ENCODE assay signal across 8 cellular contexts in the genomic region with DNA sequence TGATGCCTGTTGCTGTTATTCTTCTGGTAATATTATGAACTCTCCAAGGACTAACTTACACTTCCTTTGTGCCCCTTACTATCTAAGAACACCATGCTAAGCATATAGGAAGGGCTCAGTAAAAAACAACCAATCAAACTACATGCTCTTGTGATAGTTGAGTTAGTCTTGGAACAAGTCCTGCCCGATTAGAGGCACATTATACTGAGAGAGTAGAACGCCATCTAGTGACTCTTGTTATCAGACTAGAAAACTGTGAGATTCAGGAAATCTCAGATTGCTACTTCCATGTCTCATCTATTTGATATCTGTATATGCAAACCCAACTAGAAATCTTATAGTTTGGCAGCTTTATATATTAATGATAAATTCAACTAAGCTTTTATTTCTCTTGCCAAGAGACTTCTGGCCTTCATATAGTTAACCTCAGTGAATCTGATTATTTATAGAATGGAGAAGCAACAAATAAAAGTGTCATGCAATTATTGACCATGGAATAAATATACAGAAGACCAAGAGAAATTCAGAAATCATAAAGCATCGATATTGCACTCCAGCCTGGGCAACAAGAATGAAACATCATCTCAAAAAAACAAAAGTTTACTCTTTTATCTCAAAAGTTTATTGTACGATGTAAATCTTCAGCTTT. TPM values are rescaled to one million over a fixed set of nuclear protein-coding genes. Genes with fewer than 3 reads are reported as not detected.
DNase-seq lines count a peak whose midpoint lies in the region; ATAC-seq and TF ChIP-seq lines count a peak whose summit lies in the region.

No MANE protein-coding gene starts in this region.

- no peaks in the 10 kb centered on the region for H3K36me3 Mint-ChIP-seq in WTC11

- H3K27ac Mint-ChIP-seq in WTC11 = no peak overlapping the region

- intact Hi-C loops in posterior vena cava (cut with DNase I) = no loop called here

- peaks cover 4% of the 10 kb centered on the region for H3K27me3 Mint-ChIP-seq in WTC11 (ENCODE audit: low read depth)

- CTCF ChIA-PET in WTC11 (lab: Charles Lee) = interaction anchor here (1.0 to 2.3 kb wide), 5 partner anchors 48 to 436 kb away, joined by 3 to 11 read pairs (median 4); no protein-coding TSS in a partner anchor

- peak; percentile 97 for ATAC-seq in WTC11
- ATAC-seq in GM18517 (IDR thresholded peaks at IDR 0.05; ENCODE audit: unreplicated experiment) = no peak

- TF ChIP-seq CTCF in WTC11 (IDR thresholded peaks at IDR 0.05) (no peak), retinal pigment epithelial cell (conservative IDR thresholded peaks at IDR 0.05; ENCODE audit: low read depth, low read length) (peak; percentile 65)

- no peaks in the 10 kb centered on the region for H3K9me3 Mint-ChIP-seq in WTC11

- H3K4me3 ChIP-seq in retinal pigment epithelial cell (ENCODE audit: low read length) = no peak overlapping the region

- H3K4me3 Mint-ChIP-seq in WTC11 = no peak overlapping the region

- DNase-seq in AML-193 (lab: John Stamatoyannopoulos, UW) (peak; percentile 62 to 65), GM19240 (ENCODE audit: insufficient read length, low spot score) (peak; percentile 27), NCI-H2196 treated with DMSO at 0.1 percent for 48 hours (lab: John Stamatoyannopoulos, UW; ENCODE audit: unreplicated experiment) (peak; percentile 68), WTC11 (ENCODE audit: low spot score) (no peak), glomerular endothelial cell (ENCODE audit: extremely low read depth, low read depth, low spot score) (peak; percentile 56), retinal pigment epithelial cell (ENCODE audit: low read depth) (peak; percentile 45), posterior vena cava (ENCODE audit: low spot score) (no peak)

- H3K4me1 Mint-ChIP-seq in WTC11 = peaks cover 7% of the 10 kb centered on the region; the same call in 1 of the 2 replicates

- POLR2A ChIA-PET in WTC11 (lab: Charles Lee) = no interaction called here

TF ChIP-seq in WTC11, 78 proteins besides CTCF, POLR2A, EP300 and RAD21 (continues in another document):
- TF ChIP-seq TEAD1 (CRISPR knock-in tag; IDR thresholded peaks at IDR 0.05) (no peak), TEAD4 (CRISPR knock-in tag; IDR thresholded peaks at IDR 0.05) (no peak), JAZF1 (CRISPR knock-in tag; IDR thresholded peaks at IDR 0.05) (no peak), GABPB1 (CRISPR knock-in tag; IDR thresholded peaks at IDR 0.05) (no peak), HMGA2 (CRISPR knock-in tag; IDR thresholded peaks at IDR 0.05) (no peak), NR3C1 (CRISPR knock-in tag; conservative IDR thresholded peaks at IDR 0.05; ENCODE audit: low read depth) (no peak)
- TF ChIP-seq, protein P1, sequence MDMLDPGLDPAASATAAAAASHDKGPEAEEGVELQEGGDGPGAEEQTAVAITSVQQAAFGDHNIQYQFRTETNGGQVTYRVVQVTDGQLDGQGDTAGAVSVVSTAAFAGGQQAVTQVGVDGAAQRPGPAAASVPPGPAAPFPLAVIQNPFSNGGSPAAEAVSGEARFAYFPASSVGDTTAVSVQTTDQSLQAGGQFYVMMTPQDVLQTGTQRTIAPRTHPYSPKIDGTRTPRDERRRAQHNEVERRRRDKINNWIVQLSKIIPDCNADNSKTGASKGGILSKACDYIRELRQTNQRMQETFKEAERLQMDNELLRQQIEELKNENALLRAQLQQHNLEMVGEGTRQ (CRISPR knock-in tag; IDR thresholded peaks at IDR 0.05) = no peak
- TF ChIP-seq, protein P2, sequence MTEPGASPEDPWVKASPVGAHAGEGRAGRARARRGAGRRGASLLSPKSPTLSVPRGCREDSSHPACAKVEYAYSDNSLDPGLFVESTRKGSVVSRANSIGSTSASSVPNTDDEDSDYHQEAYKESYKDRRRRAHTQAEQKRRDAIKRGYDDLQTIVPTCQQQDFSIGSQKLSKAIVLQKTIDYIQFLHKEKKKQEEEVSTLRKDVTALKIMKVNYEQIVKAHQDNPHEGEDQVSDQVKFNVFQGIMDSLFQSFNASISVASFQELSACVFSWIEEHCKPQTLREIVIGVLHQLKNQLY (CRISPR knock-in tag; IDR thresholded peaks at IDR 0.05) = no peak
- TF ChIP-seq, protein P3, sequence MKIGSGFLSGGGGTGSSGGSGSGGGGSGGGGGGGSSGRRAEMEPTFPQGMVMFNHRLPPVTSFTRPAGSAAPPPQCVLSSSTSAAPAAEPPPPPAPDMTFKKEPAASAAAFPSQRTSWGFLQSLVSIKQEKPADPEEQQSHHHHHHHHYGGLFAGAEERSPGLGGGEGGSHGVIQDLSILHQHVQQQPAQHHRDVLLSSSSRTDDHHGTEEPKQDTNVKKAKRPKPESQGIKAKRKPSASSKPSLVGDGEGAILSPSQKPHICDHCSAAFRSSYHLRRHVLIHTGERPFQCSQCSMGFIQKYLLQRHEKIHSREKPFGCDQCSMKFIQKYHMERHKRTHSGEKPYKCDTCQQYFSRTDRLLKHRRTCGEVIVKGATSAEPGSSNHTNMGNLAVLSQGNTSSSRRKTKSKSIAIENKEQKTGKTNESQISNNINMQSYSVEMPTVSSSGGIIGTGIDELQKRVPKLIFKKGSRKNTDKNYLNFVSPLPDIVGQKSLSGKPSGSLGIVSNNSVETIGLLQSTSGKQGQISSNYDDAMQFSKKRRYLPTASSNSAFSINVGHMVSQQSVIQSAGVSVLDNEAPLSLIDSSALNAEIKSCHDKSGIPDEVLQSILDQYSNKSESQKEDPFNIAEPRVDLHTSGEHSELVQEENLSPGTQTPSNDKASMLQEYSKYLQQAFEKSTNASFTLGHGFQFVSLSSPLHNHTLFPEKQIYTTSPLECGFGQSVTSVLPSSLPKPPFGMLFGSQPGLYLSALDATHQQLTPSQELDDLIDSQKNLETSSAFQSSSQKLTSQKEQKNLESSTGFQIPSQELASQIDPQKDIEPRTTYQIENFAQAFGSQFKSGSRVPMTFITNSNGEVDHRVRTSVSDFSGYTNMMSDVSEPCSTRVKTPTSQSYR (CRISPR knock-in tag; IDR thresholded peaks at IDR 0.05) = no peak
- TF ChIP-seq, protein P4, sequence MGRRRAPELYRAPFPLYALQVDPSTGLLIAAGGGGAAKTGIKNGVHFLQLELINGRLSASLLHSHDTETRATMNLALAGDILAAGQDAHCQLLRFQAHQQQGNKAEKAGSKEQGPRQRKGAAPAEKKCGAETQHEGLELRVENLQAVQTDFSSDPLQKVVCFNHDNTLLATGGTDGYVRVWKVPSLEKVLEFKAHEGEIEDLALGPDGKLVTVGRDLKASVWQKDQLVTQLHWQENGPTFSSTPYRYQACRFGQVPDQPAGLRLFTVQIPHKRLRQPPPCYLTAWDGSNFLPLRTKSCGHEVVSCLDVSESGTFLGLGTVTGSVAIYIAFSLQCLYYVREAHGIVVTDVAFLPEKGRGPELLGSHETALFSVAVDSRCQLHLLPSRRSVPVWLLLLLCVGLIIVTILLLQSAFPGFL (CRISPR knock-in tag; IDR thresholded peaks at IDR 0.05; ENCODE audit: borderline replicate concordance) = no peak
- TF ChIP-seq, protein P5, sequence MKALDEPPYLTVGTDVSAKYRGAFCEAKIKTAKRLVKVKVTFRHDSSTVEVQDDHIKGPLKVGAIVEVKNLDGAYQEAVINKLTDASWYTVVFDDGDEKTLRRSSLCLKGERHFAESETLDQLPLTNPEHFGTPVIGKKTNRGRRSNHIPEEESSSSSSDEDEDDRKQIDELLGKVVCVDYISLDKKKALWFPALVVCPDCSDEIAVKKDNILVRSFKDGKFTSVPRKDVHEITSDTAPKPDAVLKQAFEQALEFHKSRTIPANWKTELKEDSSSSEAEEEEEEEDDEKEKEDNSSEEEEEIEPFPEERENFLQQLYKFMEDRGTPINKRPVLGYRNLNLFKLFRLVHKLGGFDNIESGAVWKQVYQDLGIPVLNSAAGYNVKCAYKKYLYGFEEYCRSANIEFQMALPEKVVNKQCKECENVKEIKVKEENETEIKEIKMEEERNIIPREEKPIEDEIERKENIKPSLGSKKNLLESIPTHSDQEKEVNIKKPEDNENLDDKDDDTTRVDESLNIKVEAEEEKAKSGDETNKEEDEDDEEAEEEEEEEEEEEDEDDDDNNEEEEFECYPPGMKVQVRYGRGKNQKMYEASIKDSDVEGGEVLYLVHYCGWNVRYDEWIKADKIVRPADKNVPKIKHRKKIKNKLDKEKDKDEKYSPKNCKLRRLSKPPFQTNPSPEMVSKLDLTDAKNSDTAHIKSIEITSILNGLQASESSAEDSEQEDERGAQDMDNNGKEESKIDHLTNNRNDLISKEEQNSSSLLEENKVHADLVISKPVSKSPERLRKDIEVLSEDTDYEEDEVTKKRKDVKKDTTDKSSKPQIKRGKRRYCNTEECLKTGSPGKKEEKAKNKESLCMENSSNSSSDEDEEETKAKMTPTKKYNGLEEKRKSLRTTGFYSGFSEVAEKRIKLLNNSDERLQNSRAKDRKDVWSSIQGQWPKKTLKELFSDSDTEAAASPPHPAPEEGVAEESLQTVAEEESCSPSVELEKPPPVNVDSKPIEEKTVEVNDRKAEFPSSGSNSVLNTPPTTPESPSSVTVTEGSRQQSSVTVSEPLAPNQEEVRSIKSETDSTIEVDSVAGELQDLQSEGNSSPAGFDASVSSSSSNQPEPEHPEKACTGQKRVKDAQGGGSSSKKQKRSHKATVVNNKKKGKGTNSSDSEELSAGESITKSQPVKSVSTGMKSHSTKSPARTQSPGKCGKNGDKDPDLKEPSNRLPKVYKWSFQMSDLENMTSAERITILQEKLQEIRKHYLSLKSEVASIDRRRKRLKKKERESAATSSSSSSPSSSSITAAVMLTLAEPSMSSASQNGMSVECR (CRISPR knock-in tag; IDR thresholded peaks at IDR 0.05; ENCODE audit: borderline replicate concordance) = no peak
- TF ChIP-seq, protein P6, sequence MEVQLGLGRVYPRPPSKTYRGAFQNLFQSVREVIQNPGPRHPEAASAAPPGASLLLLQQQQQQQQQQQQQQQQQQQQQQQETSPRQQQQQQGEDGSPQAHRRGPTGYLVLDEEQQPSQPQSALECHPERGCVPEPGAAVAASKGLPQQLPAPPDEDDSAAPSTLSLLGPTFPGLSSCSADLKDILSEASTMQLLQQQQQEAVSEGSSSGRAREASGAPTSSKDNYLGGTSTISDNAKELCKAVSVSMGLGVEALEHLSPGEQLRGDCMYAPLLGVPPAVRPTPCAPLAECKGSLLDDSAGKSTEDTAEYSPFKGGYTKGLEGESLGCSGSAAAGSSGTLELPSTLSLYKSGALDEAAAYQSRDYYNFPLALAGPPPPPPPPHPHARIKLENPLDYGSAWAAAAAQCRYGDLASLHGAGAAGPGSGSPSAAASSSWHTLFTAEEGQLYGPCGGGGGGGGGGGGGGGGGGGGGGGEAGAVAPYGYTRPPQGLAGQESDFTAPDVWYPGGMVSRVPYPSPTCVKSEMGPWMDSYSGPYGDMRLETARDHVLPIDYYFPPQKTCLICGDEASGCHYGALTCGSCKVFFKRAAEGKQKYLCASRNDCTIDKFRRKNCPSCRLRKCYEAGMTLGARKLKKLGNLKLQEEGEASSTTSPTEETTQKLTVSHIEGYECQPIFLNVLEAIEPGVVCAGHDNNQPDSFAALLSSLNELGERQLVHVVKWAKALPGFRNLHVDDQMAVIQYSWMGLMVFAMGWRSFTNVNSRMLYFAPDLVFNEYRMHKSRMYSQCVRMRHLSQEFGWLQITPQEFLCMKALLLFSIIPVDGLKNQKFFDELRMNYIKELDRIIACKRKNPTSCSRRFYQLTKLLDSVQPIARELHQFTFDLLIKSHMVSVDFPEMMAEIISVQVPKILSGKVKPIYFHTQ (CRISPR knock-in tag; IDR thresholded peaks at IDR 0.05) = no peak

RNA-seq across cellular contexts. Expression of a gene that starts 7.8 kb away (rescaled TPM):
- total RNA-seq in WTC11 (2021) = 202 to 228 TPM (median 202 TPM) in 3 replicates
- total RNA-seq in glomerular endothelial cell = 51.6 and 106 TPM in 2 replicates
- 10 to 100 TPM; 92.3 to 93.8 TPM for total RNA-seq in posterior vena cava

Comparison
In these comparisons a context has a peak if more than half of its experiments do, and no peak if none do; other contexts are left out.
1. DNase-seq: peak in AML-193 (2 of 2), GM19240 (single experiment), NCI-H2196 treated with DMSO at 0.1 percent for 48 hours (single experiment), glomerular endothelial cell (single experiment) and retinal pigment epithelial cell (single experiment); none in WTC11 (single experiment) and posterior vena cava (single experiment).